In genomic region chr14:104796682-104797081, GRCh38 we compare ENCODE assay signal across 11 cellular contexts. TPM values are rescaled to one million over a fixed set of nuclear protein-coding genes. Genes with fewer than 3 reads are reported as not detected.
DNase-seq lines count a peak whose midpoint lies in the region; ATAC-seq and TF ChIP-seq lines count a peak whose summit lies in the region.
"Had no signal": no experiment of that assay in that cellular context is flagged by ENCODE, and none has a peak within 500 bp of the region (broad histone marks: within the 10 kb centered on the region; RNA-seq: fewer than 3 reads in every experiment).

No MANE protein-coding gene starts in this region.

- H3K4me3 Mint-ChIP-seq in activated naive CD8-positive, alpha-beta T cell, result peak overlapping the region; percentile 73
- peak overlapping the region; percentile 69 to 87 (median 74) for H3K4me3 Mint-ChIP-seq in naive thymus-derived CD4-positive, alpha-beta T cell

- no peaks in the 10 kb centered on the region for H3K36me3 ChIP-seq in right atrium auricular region
- H3K36me3 ChIP-seq in naive thymus-derived CD4-positive, alpha-beta T cell (ENCODE audit: control insufficient read depth in 2 of 3, insufficient read depth in 3 of 3, low read length in 3 of 3), result peaks cover 0 to 8% (median 0%) of the 10 kb centered on the region in 3 experiments
- H3K36me3 ChIP-seq in osteoblast (ENCODE audit: insufficient read depth, low read length), result no peaks in the 10 kb centered on the region

- DNase-seq in right atrium auricular region (ENCODE audit: low spot score) (no peak), right cardiac atrium (no peak), NCI-H226 (no peak), omental fat pad (ENCODE audit: low spot score) (no peak), osteoblast (ENCODE audit: insufficient read length, low spot score, missing footprints) (no peak)
- no peak for DNase-seq in naive thymus-derived CD4-positive, alpha-beta T cell
- DNase-seq: activated CD4-positive, alpha-beta T cell treated with anti-CD3 and anti-CD28 coated beads, Interleukin-2, amount 50 U/mL, for 48 hours; NCI-H2227 treated with DMSO at 0.1 percent for 48 hours; SHP77 treated with DMSO at 0.1 percent for 48 hours had no signal

- H3K4me1 ChIP-seq in right atrium auricular region (peaks cover 0 to 78% of the 10 kb centered on the region in 2 donors), right cardiac atrium (ENCODE audit: control insufficient read depth, insufficient read depth, low read length) (peaks cover 14% of the 10 kb centered on the region), osteoblast (ENCODE audit: insufficient read depth, low read length) (peaks cover 22% of the 10 kb centered on the region)
- peaks cover 26 to 41% of the 10 kb centered on the region in 2 donors for H3K4me1 ChIP-seq in naive thymus-derived CD4-positive, alpha-beta T cell (ENCODE audit: control insufficient read depth in 2 of 2, insufficient read depth in 2 of 2, low read length in 2 of 2)

- WGBS in right cardiac atrium, result 80% methylated on average over 6 of the region's 6 CpGs

- H3K27ac ChIP-seq in right atrium auricular region (peak overlapping the region; percentile 96), right cardiac atrium (ENCODE audit: low read length) (no peak overlapping the region), osteoblast (ENCODE audit: low read depth, low read length) (no peak overlapping the region)
- peak overlapping the region; percentile 75 for H3K27ac ChIP-seq in naive thymus-derived CD4-positive, alpha-beta T cell (ENCODE audit: low read depth, low read length)

- intact Hi-C loops in right cardiac atrium (cut with DNase I), result no loop called here
- intact Hi-C loops in naive thymus-derived CD4-positive, alpha-beta T cell (cut with micrococcal nuclease), result loop anchor here in 1 of 2 donors (10.0 kb wide), 1 partner anchor 508 kb away; the partner anchor contains the start of gene BRF1

- H3K9me3 ChIP-seq in right atrium auricular region (no peaks in the 10 kb centered on the region), right cardiac atrium (ENCODE audit: control insufficient read depth, low read length) (no peaks in the 10 kb centered on the region), osteoblast (ENCODE audit: low read depth, low read length) (no peaks in the 10 kb centered on the region)
- no peaks in the 10 kb centered on the region for H3K9me3 ChIP-seq in naive thymus-derived CD4-positive, alpha-beta T cell (ENCODE audit: control insufficient read depth in 2 of 3, low read length in 3 of 3)

- no peak overlapping the region for H2AFZ ChIP-seq in osteoblast (ENCODE audit: low read length)

- no peaks in the 10 kb centered on the region for H3K9me3 Mint-ChIP-seq in activated naive CD8-positive, alpha-beta T cell (ENCODE audit: low read depth)
- H3K9me3 Mint-ChIP-seq in naive thymus-derived CD4-positive, alpha-beta T cell, result no peaks in the 10 kb centered on the region

- H3K27me3 Mint-ChIP-seq in activated naive CD8-positive, alpha-beta T cell, result no peaks in the 10 kb centered on the region
- H3K27me3 Mint-ChIP-seq in naive thymus-derived CD4-positive, alpha-beta T cell, result peaks cover 0 to 2% (median 0%) of the 10 kb centered on the region in 5 donors

- CTCF ChIA-PET in naive thymus-derived CD4-positive, alpha-beta T cell (lab: Charles Lee), result interaction anchor here (1.6 kb wide), 1 partner anchor 29 kb away, joined by 4 read pairs; no protein-coding TSS in a partner anchor

- ATAC-seq in right cardiac atrium (no peak), omental fat pad (ENCODE audit: low FRiP score) (no peak), HG02970 (IDR thresholded peaks at IDR 0.05; ENCODE audit: low FRiP score, unreplicated experiment) (no peak)
- ATAC-seq in naive thymus-derived CD4-positive, alpha-beta T cell, result no peak

- H3K36me3 Mint-ChIP-seq in activated naive CD8-positive, alpha-beta T cell, result no peaks in the 10 kb centered on the region
- H3K36me3 Mint-ChIP-seq in naive thymus-derived CD4-positive, alpha-beta T cell, result peaks cover 0 to under 1% (median 0%) of the 10 kb centered on the region in 5 donors

- peaks cover 32% of the 10 kb centered on the region for H3K79me2 ChIP-seq in osteoblast (ENCODE audit: insufficient read depth, low read length)

- H4K20me1 ChIP-seq in osteoblast (ENCODE audit: insufficient read depth, low read length), result peaks cover 29% of the 10 kb centered on the region

- POLR2A ChIA-PET in naive thymus-derived CD4-positive, alpha-beta T cell (lab: Charles Lee), result interaction anchor here (1.1 kb wide), 1 partner anchor 25 kb away, joined by 3 read pairs; no protein-coding TSS in a partner anchor

- no peak for TF ChIP-seq CTCF in right atrium auricular region (IDR thresholded peaks at IDR 0.05)
- TF ChIP-seq CTCF in omental fat pad (IDR thresholded peaks at IDR 0.05), result no peak
- no peak for TF ChIP-seq CTCF in osteoblast (IDR thresholded peaks at IDR 0.05; ENCODE audit: extremely low read depth, low read depth, low read length)

- peak overlapping the region; percentile 66 for H3K27ac Mint-ChIP-seq in activated naive CD8-positive, alpha-beta T cell
- H3K27ac Mint-ChIP-seq in naive thymus-derived CD4-positive, alpha-beta T cell, result peak overlapping the region in 8 of 9 donors; percentile 58 to 92 (median 84)

- no peaks in the 10 kb centered on the region for H3K27me3 ChIP-seq in right atrium auricular region
- H3K27me3 ChIP-seq in right cardiac atrium (ENCODE audit: control insufficient read depth, insufficient read depth), result no peaks in the 10 kb centered on the region
- H3K27me3 ChIP-seq in naive thymus-derived CD4-positive, alpha-beta T cell (ENCODE audit: control insufficient read depth in 2 of 2, insufficient read depth in 2 of 2, low read length in 2 of 2), result no peaks in the 10 kb centered on the region
- H3K27me3 ChIP-seq in osteoblast (ENCODE audit: insufficient read depth, low read length), result peaks cover 2% of the 10 kb centered on the region

- no peak overlapping the region for H3K4me2 ChIP-seq in osteoblast (ENCODE audit: insufficient read depth, low read length)

- peaks cover 42% of the 10 kb centered on the region for H3K4me1 Mint-ChIP-seq in activated naive CD8-positive, alpha-beta T cell (ENCODE audit: low read depth)
- H3K4me1 Mint-ChIP-seq in naive thymus-derived CD4-positive, alpha-beta T cell, result peaks cover 23 to 51% (median 46%) of the 10 kb centered on the region in 7 donors

- H3K4me3 ChIP-seq in right atrium auricular region, result no peak overlapping the region
- no peak overlapping the region for H3K4me3 ChIP-seq in right cardiac atrium (ENCODE audit: low read length)
- H3K4me3 ChIP-seq in naive thymus-derived CD4-positive, alpha-beta T cell (ENCODE audit: low read length), result no peak overlapping the region
- H3K4me3 ChIP-seq in osteoblast (ENCODE audit: insufficient read depth, low read length), result no peak overlapping the region

RNA-seq across cellular contexts. Expression of gene AKT1, which starts 1.1 kb away (rescaled TPM):
- total RNA-seq in right atrium auricular region (10 to 100 TPM; 77.7 to 93.8 TPM), right cardiac atrium (100 to 1,000 TPM; 120 to 154 (median 126) TPM), omental fat pad (100 to 1,000 TPM; 104 to 121 (median 107) TPM), osteoblast (156 and 188 TPM in 2 replicates)
- polyA plus RNA-seq in right cardiac atrium, result 101 TPM
- 100 to 1,000 TPM in 1 of 5 experiments, 10 to 100 TPM in 4; 70.4 to 131 (median 88.9) TPM for total RNA-seq in naive thymus-derived CD4-positive, alpha-beta T cell
- polyA plus RNA-seq in naive thymus-derived CD4-positive, alpha-beta T cell, result 10 to 100 TPM in 1 of 2 donors, 1 to 10 TPM in 1; 6.8 to 12.3 TPM

RNA-seq across cellular contexts. Expression of gene ZBTB42, which starts 4.2 kb away (rescaled TPM):
- 1 to 10 TPM; 8.5 to 9.0 TPM for total RNA-seq in right atrium auricular region
- total RNA-seq in right cardiac atrium, result 1 to 10 TPM; 6.0 to 7.7 (median 6.6) TPM
- polyA plus RNA-seq in right cardiac atrium, result 5.3 TPM
- 10 to 100 TPM in 1 of 5 experiments, 1 to 10 TPM in 4; 3.5 to 11.3 (median 5.5) TPM for total RNA-seq in naive thymus-derived CD4-positive, alpha-beta T cell
- polyA plus RNA-seq in naive thymus-derived CD4-positive, alpha-beta T cell, result 1 to 10 TPM; 2.1 TPM
- total RNA-seq in omental fat pad, result 1 to 10 TPM; 3.0 to 8.0 (median 6.3) TPM
- 2.9 TPM in 2 replicates for total RNA-seq in osteoblast

RNA-seq across cellular contexts. Expression of gene SIVA1, which starts 43.7 kb away (rescaled TPM):
- 100 to 1,000 TPM; 137 to 238 TPM for total RNA-seq in right atrium auricular region
- total RNA-seq in right cardiac atrium, result 10 to 100 TPM; 74.6 to 88.5 (median 85.1) TPM
- 201 TPM for polyA plus RNA-seq in right cardiac atrium
- total RNA-seq in naive thymus-derived CD4-positive, alpha-beta T cell, result 10 to 100 TPM; 61.4 to 97.7 (median 77.4) TPM
- 100 to 1,000 TPM; 269 to 276 TPM for polyA plus RNA-seq in naive thymus-derived CD4-positive, alpha-beta T cell
- total RNA-seq in omental fat pad, result 100 to 1,000 TPM; 141 to 262 (median 167) TPM
- 57.2 and 62.2 TPM in 2 replicates for total RNA-seq in osteoblast

Comparison
In these comparisons a context has a peak if more than half of its experiments do, and no peak if none do; other contexts are left out.
1. H3K27ac ChIP-seq: peak in right atrium auricular region (2 of 2) and naive thymus-derived CD4-positive, alpha-beta T cell (single experiment); none in right cardiac atrium (single experiment) and osteoblast (single experiment).